ENCODE assay signal across 7 cellular contexts in the genomic region with DNA sequence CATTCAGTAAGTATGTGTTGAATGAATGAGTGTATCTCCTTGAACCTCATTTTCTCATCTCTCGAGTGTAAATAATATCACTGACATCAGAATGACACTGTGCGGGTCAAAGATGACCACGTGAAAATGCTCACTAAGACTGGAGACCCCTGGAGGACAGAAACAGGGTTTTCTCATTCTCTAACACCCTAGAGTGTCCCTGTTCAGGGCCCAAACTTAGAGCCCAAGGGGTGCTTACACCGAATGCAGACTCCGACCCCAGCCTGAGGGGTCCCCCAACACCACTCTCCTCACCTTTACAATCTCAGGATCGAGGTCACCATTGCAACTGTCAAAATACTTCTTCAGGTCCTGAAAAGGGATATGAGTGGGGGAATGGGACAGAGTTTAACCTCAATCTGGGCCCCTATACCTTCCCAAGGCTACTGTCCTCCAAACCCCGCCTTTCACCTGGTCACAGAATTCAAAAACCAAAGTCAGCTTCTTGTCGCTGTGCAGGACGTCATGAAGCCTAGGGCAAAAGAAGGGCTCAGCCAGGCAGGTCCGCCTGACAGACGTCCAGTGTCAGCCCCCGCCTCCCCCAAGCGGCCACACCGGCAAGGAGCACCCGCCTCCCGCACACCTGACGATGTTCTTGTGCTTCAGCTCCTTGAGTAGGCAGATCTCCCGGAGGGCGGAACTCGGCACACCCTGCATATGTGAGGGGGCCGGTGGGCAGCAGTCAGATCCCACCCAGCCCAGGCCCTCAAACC. TPM values are rescaled to one million over a fixed set of nuclear protein-coding genes. Genes with fewer than 3 reads are reported as not detected.
DNase-seq lines count a peak whose midpoint lies in the region; TF ChIP-seq lines count a peak whose summit lies in the region.
"Had no signal": no experiment of that assay in that cellular context is flagged by ENCODE, and none has a peak within 500 bp of the region (broad histone marks: within the 10 kb centered on the region; RNA-seq: fewer than 3 reads in every experiment).

No MANE protein-coding gene starts in this region.

- no peak for TF ChIP-seq POLR2A in transverse colon (IDR thresholded peaks at IDR 0.05)

- H3K36me3 ChIP-seq in transverse colon, result no peaks in the 10 kb centered on the region

- peak overlapping the region; percentile 88 for H3K4me3 ChIP-seq in AG10803 (ENCODE audit: low read length)
- H3K4me3 ChIP-seq in transverse colon, result peak overlapping the region in 2 of 4 donors; percentile 76 to 80

- H3K27ac ChIP-seq in transverse colon, result no peak overlapping the region

- intact Hi-C loops in transverse colon (cut with DNase I; ENCODE audit: low total_unique reads), result no loop called here

- no peak for DNase-seq in AG10803 (ENCODE audit: low read depth)
- peak; percentile 50 for DNase-seq in RKO (ENCODE audit: low spot score)
- peak; percentile 51 for DNase-seq in iPS-NIHi11 (ENCODE audit: low spot score)
- DNase-seq in NCI-H446 (lab: John Stamatoyannopoulos, UW), result no peak
- DNase-seq in ACHN, result no peak
- no peak for DNase-seq in transverse colon
- DNase-seq: KBM-7 had no signal

- 70 to 90% methylated on average over 4 to 18 of the region's 21 CpGs for WGBS in transverse colon (ENCODE audit: low coverage in 1 of 2), 2 donors

- no peaks in the 10 kb centered on the region for H3K27me3 ChIP-seq in transverse colon

- no peak for TF ChIP-seq EP300 in transverse colon (IDR thresholded peaks at IDR 0.05; ENCODE audit: low read depth)

- in situ Hi-C loops in ACHN (cut with HindIII; ENCODE audit: low pct_ligation_motif_present, low pct_unique_long_range_greater_than_20kb, low sequenced_read_pairs), result no loop called here
- in situ Hi-C loops in transverse colon (cut with MboI; ENCODE audit: low pct_ligation_motif_present in 1 of 4, low pct_unique_long_range_greater_than_20kb in 1 of 4, low sequenced_read_pairs in 3 of 4), result no loop called here

- no peaks in the 10 kb centered on the region for H3K9me3 ChIP-seq in transverse colon

- H3K4me1 ChIP-seq in transverse colon, result peaks cover 19 to 35% (median 34%) of the 10 kb centered on the region in 4 donors

- no peak for TF ChIP-seq CTCF in AG10803 (conservative IDR thresholded peaks at IDR 0.05; ENCODE audit: low read length)
- TF ChIP-seq CTCF in transverse colon (IDR thresholded peaks at IDR 0.05), result peak in 1 of 5 experiments; percentile 21

RNA-seq across cellular contexts. Expression of a gene that starts 1.2 kb away (rescaled TPM):
- 10 to 100 TPM in 3 of 4 donors, 1 to 10 TPM in 1; 1.1 to 33.8 (median 10.7) TPM for total RNA-seq in transverse colon

RNA-seq across cellular contexts. Expression of a gene that starts 2.9 kb away (rescaled TPM):
- 100 to 1,000 TPM in 2 of 4 donors, 10 to 100 TPM in 2; 61.7 to 464 (median 83.2) TPM for total RNA-seq in transverse colon

RNA-seq across cellular contexts. Expression of a gene that starts 8.1 kb away (rescaled TPM):
- 1 to 10 TPM; 2.6 to 4.3 (median 3.1) TPM for total RNA-seq in transverse colon

RNA-seq across cellular contexts. Expression of a gene that starts 24.1 kb away (rescaled TPM):
- 100 to 1,000 TPM; 121 to 241 (median 144) TPM for total RNA-seq in transverse colon

RNA-seq across cellular contexts. Expression of a gene that starts 26.8 kb away (rescaled TPM):
- 100 to 1,000 TPM in 1 of 4 donors, 10 to 100 TPM in 3; 67.5 to 105 (median 85.9) TPM for total RNA-seq in transverse colon

Comparison
In these comparisons a context has a peak if more than half of its experiments do, and no peak if none do; other contexts are left out.
1. DNase-seq: peak in RKO (single experiment) and iPS-NIHi11 (single experiment); none in AG10803 (single experiment), NCI-H446 (0 of 2), ACHN (single experiment) and transverse colon (single experiment).